9 cellular contexts compared by ENCODE assay signal in the genomic region with DNA sequence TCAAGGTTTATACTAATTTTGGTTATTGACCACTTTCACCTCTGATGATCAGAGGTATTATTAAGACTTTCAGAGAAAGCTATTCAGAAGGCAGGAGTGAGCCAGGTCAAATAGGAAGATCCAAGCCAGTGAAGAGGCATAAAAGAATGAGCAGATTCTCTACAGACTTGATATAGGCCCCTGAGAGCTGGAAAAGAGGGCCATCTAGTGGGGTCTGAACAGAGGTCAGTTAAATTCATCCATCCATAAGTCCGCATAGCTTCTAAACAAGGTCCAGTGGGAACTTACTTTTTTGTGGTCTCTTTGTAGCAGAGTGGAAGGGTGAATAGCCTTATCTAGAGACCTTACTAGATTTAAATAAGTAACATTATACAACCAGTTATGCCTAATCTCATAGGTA.
DNase-seq lines count a peak whose midpoint lies in the region; TF ChIP-seq lines count a peak whose summit lies in the region.
"Had no signal": no experiment of that assay in that cellular context is flagged by ENCODE, and none has a peak within 500 bp of the region (broad histone marks: within the 10 kb centered on the region; RNA-seq: fewer than 3 reads in every experiment).

No MANE protein-coding gene starts in this region.

- H3K9me3 ChIP-seq in neural cell (ENCODE audit: low read length), result no peaks in the 10 kb centered on the region
- H3K9me3 ChIP-seq in prostate gland, result no peaks in the 10 kb centered on the region
- no peaks in the 10 kb centered on the region for H3K9me3 ChIP-seq in Peyer's patch
- H3K9me3 ChIP-seq in thyroid gland, result no peaks in the 10 kb centered on the region

- H3K4me1 ChIP-seq in prostate gland (replicated peaks) (no peaks in the 10 kb centered on the region), Peyer's patch (no peaks in the 10 kb centered on the region), thyroid gland (no peaks in the 10 kb centered on the region)

- H3K4me3 ChIP-seq in choroid plexus epithelial cell (ENCODE audit: low read depth, low read length) (no peak overlapping the region), neural cell (ENCODE audit: low read length) (no peak overlapping the region), prostate gland (no peak overlapping the region), Peyer's patch (no peak overlapping the region), thyroid gland (replicated peaks in 1 of 3) (no peak overlapping the region)

- H3K9me2 ChIP-seq in neural cell (ENCODE audit: insufficient read depth, low read length), result no peaks in the 10 kb centered on the region

- H3F3A ChIP-seq in neural cell (ENCODE audit: insufficient read depth, low read length, poor library complexity, severe bottlenecking), result no peaks in the 10 kb centered on the region

- H2AFZ ChIP-seq in neural cell (ENCODE audit: low read depth, low read length), result no peak overlapping the region

- TF ChIP-seq CTCF in choroid plexus epithelial cell (conservative IDR thresholded peaks at IDR 0.05; ENCODE audit: low read depth, low read length) (peak; percentile 63), neural cell (IDR thresholded peaks at IDR 0.05; ENCODE audit: poor library complexity, severe bottlenecking) (peak; percentile 64), prostate gland (IDR thresholded peaks at IDR 0.05) (no peak), Peyer's patch (IDR thresholded peaks at IDR 0.05) (no peak), thyroid gland (IDR thresholded peaks at IDR 0.05) (no peak), GM10266 (IDR thresholded peaks at IDR 0.05; ENCODE audit: control insufficient read depth, insufficient read depth, low read depth, missing control alignments) (no peak)

- no peak overlapping the region for H3K27ac ChIP-seq in neural cell (ENCODE audit: low read length)
- no peak overlapping the region for H3K27ac ChIP-seq in prostate gland
- no peak overlapping the region for H3K27ac ChIP-seq in Peyer's patch
- H3K27ac ChIP-seq in thyroid gland, result no peak overlapping the region

- H3K4me2 ChIP-seq in neural cell (ENCODE audit: low read length), result no peak overlapping the region

- no peak overlapping the region for H3K9ac ChIP-seq in neural cell (ENCODE audit: low read length)

- no peak for TF ChIP-seq EP300 in neural cell (conservative IDR thresholded peaks at IDR 0.05; ENCODE audit: poor library complexity, severe bottlenecking)

- TF ChIP-seq POLR2A in prostate gland (IDR thresholded peaks at IDR 0.05) (no peak), Peyer's patch (IDR thresholded peaks at IDR 0.05) (no peak), thyroid gland (IDR thresholded peaks at IDR 0.05) (no peak)

- no peaks in the 10 kb centered on the region for H3K27me3 ChIP-seq in neural cell (ENCODE audit: insufficient read depth, low read depth, low read length)
- no peaks in the 10 kb centered on the region for H3K27me3 ChIP-seq in prostate gland (replicated peaks; ENCODE audit: insufficient read depth)
- H3K27me3 ChIP-seq in Peyer's patch, result no peaks in the 10 kb centered on the region
- no peaks in the 10 kb centered on the region for H3K27me3 ChIP-seq in thyroid gland

- WGBS in prostate gland, result 83% methylated on average over 1 of the region's 1 CpG
- 70 to 76% methylated on average over 1 of the region's 1 CpG for WGBS in thyroid gland, 2 donors

- intact Hi-C loops in prostate gland (cut with DNase I) (no loop called here), thyroid gland (cut with DNase I) (no loop called here)

- peak; percentile 76 for TF ChIP-seq RAD21 in neural cell (conservative IDR thresholded peaks at IDR 0.05)

- no peaks in the 10 kb centered on the region for H4K20me1 ChIP-seq in neural cell (ENCODE audit: insufficient read depth)

- no peaks in the 10 kb centered on the region for H3K79me2 ChIP-seq in neural cell (replicated peaks; ENCODE audit: insufficient read depth, low read length)

- DNase-seq in GM03348 (ENCODE audit: low spot score) (peak; percentile 13), NCI-H460 (ENCODE audit: extremely low read depth, low read depth) (peak; percentile 6), choroid plexus epithelial cell (ENCODE audit: low read depth) (peak; percentile 73), prostate gland (ENCODE audit: low spot score) (no peak), Peyer's patch (no peak), thyroid gland (no peak), GM10266 (ENCODE audit: extremely low spot score) (no peak)
- DNase-seq: NK-92 treated with Interleukin-12 subunit alpha and Interleukin-12 subunit beta, amount 100 ng/mL, for 24 hours had no signal

- H3K36me3 ChIP-seq in neural cell (ENCODE audit: insufficient read depth, low read length) (no peaks in the 10 kb centered on the region), prostate gland (no peaks in the 10 kb centered on the region), Peyer's patch (no peaks in the 10 kb centered on the region), thyroid gland (no peaks in the 10 kb centered on the region)

TF ChIP-seq in neural cell, 6 proteins besides CTCF, POLR2A, EP300 and RAD21:
- no peak for TF ChIP-seq REST (IDR thresholded peaks at IDR 0.05; ENCODE audit: borderline replicate concordance)
- peak; percentile 80 for TF ChIP-seq SMC3 (conservative IDR thresholded peaks at IDR 0.05; ENCODE audit: poor library complexity)
TF ChIP-seq in neural cell: peak in this region for 1.

Comparison
In these comparisons a context has a peak if more than half of its experiments do, and no peak if none do; other contexts are left out.
1. DNase-seq: peak in GM03348 (single experiment), NCI-H460 (single experiment) and choroid plexus epithelial cell (single experiment); none in prostate gland (single experiment), Peyer's patch (0 of 3), thyroid gland (0 of 2) and GM10266 (single experiment).
2. CTCF ChIP-seq: peak in choroid plexus epithelial cell (single experiment) and neural cell (single experiment); none in prostate gland (0 of 4), Peyer's patch (0 of 6), thyroid gland (0 of 6) and GM10266 (single experiment).